In genomic region chr2:160940699-160941098, GRCh38 we compare ENCODE assay signal across 12 cellular contexts.
A peak's percentile ranks its signal among the peaks of the same experiment; 100 is the strongest.
DNase-seq lines count a peak whose midpoint lies in the region; ATAC-seq and TF ChIP-seq lines count a peak whose summit lies in the region.
"Had no signal": no experiment of that assay in that cellular context is flagged by ENCODE, and none has a peak within 500 bp of the region (broad histone marks: within the 10 kb centered on the region; RNA-seq: fewer than 3 reads in every experiment).

No MANE protein-coding gene starts in this region.

- H3K27ac Mint-ChIP-seq in HFFc6, result no peak overlapping the region
- H3K27ac Mint-ChIP-seq: activated naive CD8-positive, alpha-beta T cell treated with anti-CD3 and anti-CD28 coated beads for 36 hours had no signal

- ATAC-seq in GM19468 (IDR thresholded peaks at IDR 0.05; ENCODE audit: extremely low read depth, unreplicated experiment) (peak; percentile 38), HG03342 (IDR thresholded peaks at IDR 0.05; ENCODE audit: unreplicated experiment) (peak; percentile 81), GM19452 (IDR thresholded peaks at IDR 0.05; ENCODE audit: unreplicated experiment) (no peak)

- H3K9me3 ChIP-seq in uterus, result no peaks in the 10 kb centered on the region

- H3K9me3 Mint-ChIP-seq in HFFc6, result no peaks in the 10 kb centered on the region
- H3K9me3 Mint-ChIP-seq: activated naive CD8-positive, alpha-beta T cell treated with anti-CD3 and anti-CD28 coated beads for 36 hours had no signal

- H3K4me1 Mint-ChIP-seq in HFFc6 (ENCODE audit: low read depth), result peaks cover 6% of the 10 kb centered on the region; the same call in 1 of the 2 replicates

- in situ Hi-C loops in GM13977 (cut with MboI; ENCODE audit: low pct_unique_long_range_greater_than_20kb, low sequenced_read_pairs, unreplicated experiment), result no loop called here

- H3K27me3 Mint-ChIP-seq in HFFc6 (ENCODE audit: insufficient read depth), result no peaks in the 10 kb centered on the region; the same call in 1 of the 2 replicates
- H3K27me3 Mint-ChIP-seq: activated naive CD8-positive, alpha-beta T cell treated with anti-CD3 and anti-CD28 coated beads for 36 hours had no signal

- no peak for TF ChIP-seq POLR2A in uterus (IDR thresholded peaks at IDR 0.05)

- no peaks in the 10 kb centered on the region for H3K36me3 Mint-ChIP-seq in HFFc6 (ENCODE audit: low read depth)
- H3K36me3 Mint-ChIP-seq: activated naive CD8-positive, alpha-beta T cell treated with anti-CD3 and anti-CD28 coated beads for 36 hours had no signal

- H3K36me3 ChIP-seq in uterus, result no peaks in the 10 kb centered on the region

- TF ChIP-seq CTCF in GM13977 (IDR thresholded peaks at IDR 0.05; ENCODE audit: extremely low read depth, insufficient read depth, missing control alignments), result no peak
- TF ChIP-seq CTCF in fibroblast of mammary gland (conservative IDR thresholded peaks at IDR 0.05; ENCODE audit: control insufficient read depth, insufficient read depth, low read depth, low read length), result no peak
- TF ChIP-seq CTCF in HFFc6 (IDR thresholded peaks at IDR 0.05), result no peak
- TF ChIP-seq CTCF in uterus (IDR thresholded peaks at IDR 0.05), result no peak

- no peak overlapping the region for H3K4me3 Mint-ChIP-seq in HFFc6
- H3K4me3 Mint-ChIP-seq: activated naive CD8-positive, alpha-beta T cell treated with anti-CD3 and anti-CD28 coated beads for 36 hours had no signal

- intact Hi-C loops in uterus (cut with DNase I; ENCODE audit: low total_unique reads), result no loop called here

- no peaks in the 10 kb centered on the region for H3K27me3 ChIP-seq in uterus

- H3K4me1 ChIP-seq in uterus, result peaks cover 0 to 5% of the 10 kb centered on the region in 2 donors

- H3K4me3 ChIP-seq in fibroblast of mammary gland (ENCODE audit: control insufficient read depth, low read depth, low read length) (no peak overlapping the region), uterus (no peak overlapping the region)

- peak overlapping the region in 1 of 2 donors; percentile 14 for H3K27ac ChIP-seq in uterus

- DNase-seq in GM13977 (ENCODE audit: low spot score) (peak; percentile 6), fibroblast of mammary gland (ENCODE audit: low read depth) (peak; percentile 33), HFFc6 (no peak), uterus (no peak)
- DNase-seq in stimulated activated naive CD4-positive, alpha-beta T cell (lab: John Stamatoyannopoulos, UW), result no peak
- DNase-seq: activated naive CD8-positive, alpha-beta T cell treated with anti-CD3 and anti-CD28 coated beads for 36 hours; GF-D8; NCI-H2171 treated with DMSO at 0.1 percent for 48 hours; T1000 had no signal

Comparison
In these comparisons a context has a peak if more than half of its experiments do, and no peak if none do; other contexts are left out.
1. DNase-seq: peak in GM13977 (single experiment) and fibroblast of mammary gland (single experiment); none in HFFc6 (single experiment), stimulated activated naive CD4-positive, alpha-beta T cell (0 of 6) and uterus (0 of 2).